In the genomic region with DNA sequence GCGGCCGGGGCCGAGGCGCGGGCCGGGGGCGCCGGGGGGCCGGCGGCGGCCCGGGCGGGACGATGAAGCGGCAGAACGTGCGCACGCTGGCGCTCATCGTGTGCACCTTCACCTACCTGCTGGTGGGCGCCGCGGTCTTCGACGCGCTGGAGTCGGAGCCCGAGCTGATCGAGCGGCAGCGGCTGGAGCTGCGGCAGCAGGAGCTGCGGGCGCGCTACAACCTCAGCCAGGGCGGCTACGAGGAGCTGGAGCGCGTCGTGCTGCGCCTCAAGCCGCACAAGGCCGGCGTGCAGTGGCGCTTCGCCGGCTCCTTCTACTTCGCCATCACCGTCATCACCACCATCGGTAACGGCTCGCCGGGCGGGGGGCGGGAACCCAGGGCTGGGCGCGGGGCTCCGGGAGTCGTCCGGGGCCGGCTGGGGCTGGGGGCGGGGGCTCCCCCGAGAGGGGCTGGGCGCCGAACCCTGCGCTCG, we compare ENCODE assay signal across 9 cellular contexts. TPM values are rescaled to one million over a fixed set of nuclear protein-coding genes. Genes with fewer than 3 reads are reported as not detected.
DNase-seq lines count a peak whose midpoint lies in the region; ATAC-seq and TF ChIP-seq lines count a peak whose summit lies in the region.
"Had no signal": no experiment of that assay in that cellular context is flagged by ENCODE, and none has a peak within 500 bp of the region (broad histone marks: within the 10 kb centered on the region; RNA-seq: fewer than 3 reads in every experiment).

No MANE protein-coding gene starts in this region.

- DNase-seq in ELF-1 (ENCODE audit: low read depth, low spot score): peak; percentile 54
- peak; percentile 18 to 84 for DNase-seq in NCI-H526 (lab: John Stamatoyannopoulos, UW)
- DNase-seq in fibroblast of the aortic adventitia (ENCODE audit: low read depth): peak; percentile 32
- peak; percentile 66 for DNase-seq in retina
- no peak for DNase-seq in activated CD4-positive, CD25-positive, alpha-beta regulatory T cell (lab: John Stamatoyannopoulos, UW)
- no peak for DNase-seq in GDM1 (lab: John Stamatoyannopoulos, UW)

- no peak for TF ChIP-seq CTCF in fibroblast of the aortic adventitia (IDR thresholded peaks at IDR 0.05; ENCODE audit: insufficient read depth, low read length)

- ATAC-seq in GM18502 (IDR thresholded peaks at IDR 0.05; ENCODE audit: poor library complexity, unreplicated experiment) (no peak), HG02571 (IDR thresholded peaks at IDR 0.05; ENCODE audit: unreplicated experiment) (no peak)

- peak overlapping the region; percentile 41 for H3K4me3 ChIP-seq in fibroblast of the aortic adventitia (ENCODE audit: low read depth, low read length)

RNA-seq across cellular contexts. Expression of a gene that starts 0.3 kb away (rescaled TPM):
- total RNA-seq in fibroblast of the aortic adventitia (ENCODE audit: low replicate concordance): 2.3 TPM in 1 of 2 replicates, not detected in the other

RNA-seq across cellular contexts. Expression of a gene that starts 51.7 kb away (rescaled TPM):
- not detected in 2 replicates for total RNA-seq in fibroblast of the aortic adventitia (ENCODE audit: low replicate concordance)
- total RNA-seq: skeletal muscle tissue had no signal

Comparison
In these comparisons a context has a peak if more than half of its experiments do, and no peak if none do; other contexts are left out.
1. DNase-seq: peak in ELF-1 (single experiment), NCI-H526 (2 of 2), fibroblast of the aortic adventitia (single experiment) and retina (single experiment); none in activated CD4-positive, CD25-positive, alpha-beta regulatory T cell (0 of 4) and GDM1 (single experiment).